In genomic region chr1:47809301-47810084, GRCh38 we compare ENCODE assay signal across 14 cellular contexts.
DNase-seq lines count a peak whose midpoint lies in the region; ATAC-seq and TF ChIP-seq lines count a peak whose summit lies in the region.
"Had no signal": no experiment of that assay in that cellular context is flagged by ENCODE, and none has a peak within 500 bp of the region (broad histone marks: within the 10 kb centered on the region; RNA-seq: fewer than 3 reads in every experiment).

No MANE protein-coding gene starts in this region.

- H3K4me3 Mint-ChIP-seq in nephron: no peak overlapping the region
- H3K4me3 Mint-ChIP-seq: activated CD4-positive, alpha-beta T cell treated with anti-CD3 and anti-CD28 coated beads for 36 hours; stimulated activated memory B cell treated with anti-CD40 and anti-IgM and Interleukin-4, amounts not matched to agents 10 μg/mL and 1 μg/mL and 100 μg/mL, for 72 hours had no signal

- TF ChIP-seq CTCF in choroid plexus epithelial cell (conservative IDR thresholded peaks at IDR 0.05; ENCODE audit: low read depth, low read length) (no peak), nephron (IDR thresholded peaks at IDR 0.05; ENCODE audit: unreplicated experiment in 3 of 3) (no peak)

- H3K36me3 Mint-ChIP-seq in nephron (ENCODE audit: low read depth): peaks cover 3% of the 10 kb centered on the region
- H3K36me3 Mint-ChIP-seq: stimulated activated memory B cell treated with anti-CD40 and anti-IgM and Interleukin-4, amounts not matched to agents 10 μg/mL and 1 μg/mL and 100 μg/mL, for 72 hours had no signal

- H3K9me3 Mint-ChIP-seq in nephron: no peaks in the 10 kb centered on the region
- H3K9me3 Mint-ChIP-seq: stimulated activated memory B cell treated with anti-CD40 and anti-IgM and Interleukin-4, amounts not matched to agents 10 μg/mL and 1 μg/mL and 100 μg/mL, for 72 hours had no signal

- H3K27me3 Mint-ChIP-seq in nephron (ENCODE audit: low read depth): peaks cover 10% of the 10 kb centered on the region
- H3K27me3 Mint-ChIP-seq: activated CD4-positive, alpha-beta T cell treated with anti-CD3 and anti-CD28 coated beads for 36 hours had no signal

- H3K27ac Mint-ChIP-seq in nephron: peak overlapping the region; percentile 27 to 43 (median 28)
- H3K27ac Mint-ChIP-seq: activated CD4-positive, alpha-beta T cell treated with anti-CD3 and anti-CD28 coated beads for 36 hours; stimulated activated memory B cell treated with anti-CD40 and anti-IgM and Interleukin-4, amounts not matched to agents 10 μg/mL and 1 μg/mL and 100 μg/mL, for 72 hours had no signal

- ATAC-seq in HG03175 (IDR thresholded peaks at IDR 0.05; ENCODE audit: unreplicated experiment) (no peak), HG02798 (IDR thresholded peaks at IDR 0.05; ENCODE audit: poor library complexity, unreplicated experiment) (no peak)
- ATAC-seq: activated CD4-positive, alpha-beta T cell treated with anti-CD3 and anti-CD28 coated beads for 36 hours; stimulated activated memory B cell treated with anti-CD40 and anti-IgM and Interleukin-4, amounts not matched to agents 10 μg/mL and 1 μg/mL and 100 μg/mL, for 72 hours had no signal

- DNase-seq in Daoy (ENCODE audit: low read depth) (peak; percentile 43), NCI-H460 (ENCODE audit: extremely low read depth, low read depth) (peak; percentile 65), choroid plexus epithelial cell (ENCODE audit: low read depth) (peak; percentile 85), OCI-M1 (lab: John Stamatoyannopoulos, UW) (no peak), RPMI8226 (no peak)
- DNase-seq: activated CD4-positive, alpha-beta T cell treated with anti-CD3 and anti-CD28 coated beads for 36 hours; DND-41; GOT3; hippocampal formation had no signal

- H3K4me3 ChIP-seq in choroid plexus epithelial cell (ENCODE audit: low read depth, low read length): no peak overlapping the region
- H3K4me3 ChIP-seq: prostate gland had no signal

- peaks cover 70% of the 10 kb centered on the region for H3K4me1 Mint-ChIP-seq in nephron
- H3K4me1 Mint-ChIP-seq: activated CD4-positive, alpha-beta T cell treated with anti-CD3 and anti-CD28 coated beads for 36 hours had no signal

Comparison
In these comparisons a context has a peak if more than half of its experiments do, and no peak if none do; other contexts are left out.
1. DNase-seq: peak in Daoy (single experiment), NCI-H460 (single experiment) and choroid plexus epithelial cell (single experiment); none in OCI-M1 (single experiment) and RPMI8226 (single experiment).